ENCODE assay signal across 1 cellular context in genomic region chr10:122285506-122286444, GRCh38.
TF ChIP-seq lines count a peak whose summit lies in the region.

No MANE protein-coding gene starts in this region.

TF ChIP-seq in IMR-90, 13 proteins besides CTCF, POLR2A, EP300 and RAD21 (continued from another document):
- no peak for TF ChIP-seq CEBPB (IDR thresholded peaks at IDR 0.05; ENCODE audit: low read depth, low read length)
- TF ChIP-seq MAFK (IDR thresholded peaks at IDR 0.05; ENCODE audit: low read depth, low read length) = no peak
- TF ChIP-seq RCOR1 (IDR thresholded peaks at IDR 0.05; ENCODE audit: insufficient replicate concordance, low read length) = no peak
- no peak for TF ChIP-seq MXI1 (IDR thresholded peaks at IDR 0.05; ENCODE audit: borderline replicate concordance, low read depth, low read length)
- TF ChIP-seq MAZ (IDR thresholded peaks at IDR 0.05; ENCODE audit: borderline replicate concordance, low read depth, low read length) = no peak
- TF ChIP-seq, protein P1, sequence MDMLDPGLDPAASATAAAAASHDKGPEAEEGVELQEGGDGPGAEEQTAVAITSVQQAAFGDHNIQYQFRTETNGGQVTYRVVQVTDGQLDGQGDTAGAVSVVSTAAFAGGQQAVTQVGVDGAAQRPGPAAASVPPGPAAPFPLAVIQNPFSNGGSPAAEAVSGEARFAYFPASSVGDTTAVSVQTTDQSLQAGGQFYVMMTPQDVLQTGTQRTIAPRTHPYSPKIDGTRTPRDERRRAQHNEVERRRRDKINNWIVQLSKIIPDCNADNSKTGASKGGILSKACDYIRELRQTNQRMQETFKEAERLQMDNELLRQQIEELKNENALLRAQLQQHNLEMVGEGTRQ (IDR thresholded peaks at IDR 0.05; ENCODE audit: low read depth, low read length) = no peak
- TF ChIP-seq SMC3 (IDR thresholded peaks at IDR 0.05; ENCODE audit: low read depth, low read length) = no peak
- TF ChIP-seq BHLHE40 (IDR thresholded peaks at IDR 0.05; ENCODE audit: low read depth, low read length) = no peak
